ENCODE assay signal across 25 cellular contexts in the genomic region with DNA sequence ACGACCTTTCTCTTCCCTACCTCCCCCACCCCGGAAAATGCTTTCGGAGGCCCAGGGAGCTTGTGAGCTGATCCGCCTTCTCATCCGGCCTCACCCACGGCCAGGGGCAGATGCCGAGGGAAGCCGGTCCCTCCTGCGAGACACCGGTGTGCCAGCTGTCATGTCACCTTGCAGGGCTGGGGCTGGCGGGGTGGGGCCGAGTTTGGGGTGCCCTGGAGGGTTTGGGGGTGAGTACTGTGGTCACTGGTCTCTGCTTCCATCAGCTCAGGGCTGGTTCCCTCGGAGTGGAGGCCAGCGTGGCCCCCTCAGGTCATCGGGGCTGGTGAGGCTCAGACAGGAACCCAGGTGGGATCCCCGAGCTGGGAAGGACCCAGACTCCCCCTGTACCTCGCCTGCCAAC.
"Had no signal": no experiment of that assay in that cellular context is flagged by ENCODE, and none has a peak within 500 bp of the region (broad histone marks: within the 10 kb centered on the region; RNA-seq: fewer than 3 reads in every experiment).

No MANE protein-coding gene starts in this region.

- H3K4me3 Mint-ChIP-seq: immature natural killer cell; memory B cell; naive B cell; natural killer cell treated with Interleukin-12 subunit alpha and Interleukin-12 subunit beta and Interleukin-15 and Interleukin-18, amount 100 ng/mL, for 72 hours; neural progenitor cell had no signal

- H3K27me3 Mint-ChIP-seq: memory B cell; naive B cell; natural killer cell treated with Interleukin-12 subunit alpha and Interleukin-12 subunit beta and Interleukin-15 and Interleukin-18, amount 100 ng/mL, for 72 hours had no signal

- H3K9me3 ChIP-seq: left ventricle myocardium inferior, mucosa of descending colon, ovary, psoas muscle, spleen, thoracic aorta, tibial nerve, upper lobe of left lung had no signal

- H3K36me3 Mint-ChIP-seq: memory B cell; naive B cell; natural killer cell treated with Interleukin-12 subunit alpha and Interleukin-12 subunit beta and Interleukin-15 and Interleukin-18, amount 100 ng/mL, for 72 hours had no signal

- H3K4me2 ChIP-seq: neural progenitor cell had no signal

- H3K9ac ChIP-seq: neural progenitor cell had no signal

- H3K4me3 ChIP-seq: coronary artery, left ventricle myocardium inferior, lung, mucosa of descending colon, neural progenitor cell, ovary, psoas muscle, skin epidermis, spleen, thoracic aorta, tibial nerve, upper lobe of left lung had no signal

- H3K4me1 Mint-ChIP-seq: immature natural killer cell, memory B cell, naive B cell, neural progenitor cell had no signal

- H3K27me3 ChIP-seq: neural progenitor cell, ovary, spleen, tibial nerve, upper lobe of left lung had no signal

- H3K36me3 ChIP-seq: neural progenitor cell, ovary had no signal

- H3K9me3 Mint-ChIP-seq: immature natural killer cell; memory B cell; naive B cell; natural killer cell treated with Interleukin-12 subunit alpha and Interleukin-12 subunit beta and Interleukin-15 and Interleukin-18, amount 100 ng/mL, for 72 hours; neural progenitor cell had no signal

- H2AFZ ChIP-seq: neural progenitor cell had no signal

- DNase-seq: dermis blood vessel endothelial cell; hypothalamus; immature natural killer cell; islet precursor cell; kidney glomerular epithelial cell; left colon; left ventricle myocardium inferior; mucosa of descending colon; naive B cell; nucleus accumbens; ovary; posterior cingulate gyrus; psoas muscle; spleen; stimulated activated CD4-positive, alpha-beta T cell treated with anti-CD3 and anti-CD28 coated beads, Interleukin-4, amount 100 ng/mL, for 4 hours; stimulated activated naive CD4-positive, alpha-beta T cell treated with Interleukin-2 at 50 U/mL for 16 hours had no signal

- H3K27ac ChIP-seq: coronary artery, left ventricle myocardium inferior, neural progenitor cell, ovary, psoas muscle, skin epidermis, spleen, thoracic aorta, tibial nerve, upper lobe of left lung had no signal

- ATAC-seq: left colon, mucosa of descending colon had no signal

- H3K27ac Mint-ChIP-seq: immature natural killer cell; memory B cell; natural killer cell treated with Interleukin-12 subunit alpha and Interleukin-12 subunit beta and Interleukin-15 and Interleukin-18, amount 100 ng/mL, for 72 hours had no signal

- H3K4me1 ChIP-seq: left ventricle myocardium inferior, neural progenitor cell, psoas muscle, spleen, tibial nerve, upper lobe of left lung had no signal
